In genomic region chr7:985915-986741, GRCh38 we compare ENCODE assay signal across 2 cellular contexts.
TF ChIP-seq lines count a peak whose summit lies in the region.

No MANE protein-coding gene starts in this region.

TF ChIP-seq in IMR-90, 13 proteins besides CTCF, POLR2A, EP300 and RAD21:
- no peak for TF ChIP-seq MXI1 (IDR thresholded peaks at IDR 0.05; ENCODE audit: borderline replicate concordance, low read depth, low read length)
- TF ChIP-seq NFE2L2 (IDR thresholded peaks at IDR 0.05; ENCODE audit: low read depth, low read length): no peak
- no peak for TF ChIP-seq CEBPB (IDR thresholded peaks at IDR 0.05; ENCODE audit: low read depth, low read length)
- TF ChIP-seq RFX5 (IDR thresholded peaks at IDR 0.05; ENCODE audit: low read depth, low read length): no peak
- no peak for TF ChIP-seq BHLHE40 (IDR thresholded peaks at IDR 0.05; ENCODE audit: low read depth, low read length)
- TF ChIP-seq RCOR1 (IDR thresholded peaks at IDR 0.05; ENCODE audit: insufficient replicate concordance, low read length): no peak

TF ChIP-seq in K562, 482 proteins besides CTCF, POLR2A, EP300 and RAD21 (continues in another document):
- TF ChIP-seq MTA3 (IDR thresholded peaks at IDR 0.05; ENCODE audit: borderline replicate concordance): no peak
- TF ChIP-seq ZBTB11 (CRISPR knock-in tag; IDR thresholded peaks at IDR 0.05): 0 out of 6 replicates have a peak, but pooled peaks of 1 of the 3 experiments have one; percentile 27
- no peak for TF ChIP-seq PREB (CRISPR knock-in tag; IDR thresholded peaks at IDR 0.05)
- TF ChIP-seq ETS1 (conservative IDR thresholded peaks at IDR 0.05; ENCODE audit: control insufficient read depth, low read depth, low read length): peak; percentile 40; the same call in 1 of the 2 replicates
- no peak for TF ChIP-seq ZNF347 (CRISPR knock-in tag; IDR thresholded peaks at IDR 0.05; ENCODE audit: low read depth)
- no peak for TF ChIP-seq ZC3H4 (CRISPR knock-in tag; IDR thresholded peaks at IDR 0.05; ENCODE audit: borderline replicate concordance)
- no peak for TF ChIP-seq PBX2 (CRISPR knock-in tag; IDR thresholded peaks at IDR 0.05; ENCODE audit: low read depth)
- no peak for TF ChIP-seq PBX2 (tag; conservative IDR thresholded peaks at IDR 0.05; ENCODE audit: low read depth)
- no peak; the same call in 1 of the 2 replicates for TF ChIP-seq DPF2 (IDR thresholded peaks at IDR 0.05)
- no peak for TF ChIP-seq BACH1 (tag; IDR thresholded peaks at IDR 0.05)
- no peak for TF ChIP-seq DIDO1 (tag; IDR thresholded peaks at IDR 0.05; ENCODE audit: low read depth)
- TF ChIP-seq SMARCC2 (IDR thresholded peaks at IDR 0.05; ENCODE audit: low read depth): no peak
- no peak for TF ChIP-seq BRF1 (IDR thresholded peaks at IDR 0.05; ENCODE audit: borderline replicate concordance, extremely low read depth, insufficient read length)
- 0 out of 2 replicates have a peak, but pooled peaks have one; percentile 64 for TF ChIP-seq BHLHE40 (IDR thresholded peaks at IDR 0.05; ENCODE audit: low read length)
- TF ChIP-seq BCOR (IDR thresholded peaks at IDR 0.05): peak; percentile 64; the same call in 1 of the 2 replicates
- TF ChIP-seq SREBF1 (IDR thresholded peaks at IDR 0.05; ENCODE audit: borderline replicate concordance, low read depth, low read length): no peak
- TF ChIP-seq POLR2AphosphoS5 (IDR thresholded peaks at IDR 0.05; ENCODE audit: control insufficient read depth, insufficient read depth, low read depth, low read length): 0 out of 2 replicates have a peak, but pooled peaks have one; percentile 47
- TF ChIP-seq MAX (CRISPR knock-in tag; IDR thresholded peaks at IDR 0.05): peak; percentile 64
- TF ChIP-seq ARID1B (IDR thresholded peaks at IDR 0.05): peak; percentile 46
- no peak for TF ChIP-seq PHB2 (IDR thresholded peaks at IDR 0.05; ENCODE audit: low read depth)
- TF ChIP-seq CBFA2T3 (IDR thresholded peaks at IDR 0.05): peak; percentile 87
- no peak for TF ChIP-seq SRF (CRISPR knock-in tag; IDR thresholded peaks at IDR 0.05)
- no peak for TF ChIP-seq ZBTB40 (IDR thresholded peaks at IDR 0.05)
- TF ChIP-seq ZBTB40 (CRISPR knock-in tag; IDR thresholded peaks at IDR 0.05): no peak
- TF ChIP-seq MIER1 (IDR thresholded peaks at IDR 0.05; ENCODE audit: low read depth): no peak
- no peak for TF ChIP-seq KDM5B (IDR thresholded peaks at IDR 0.05; ENCODE audit: insufficient replicate concordance, low read depth, low read length)
- peak; percentile 99 for TF ChIP-seq TFAP4 (CRISPR knock-in tag; IDR thresholded peaks at IDR 0.05; ENCODE audit: borderline replicate concordance)
- peak; percentile 33; the same call in 1 of the 2 replicates for TF ChIP-seq VEZF1 (CRISPR knock-in tag; IDR thresholded peaks at IDR 0.05)
- TF ChIP-seq E2F6 (IDR thresholded peaks at IDR 0.05; ENCODE audit: borderline replicate concordance in 1 of 2, extremely low read depth in 1 of 2, insufficient read depth in 1 of 2, insufficient read length in 1 of 2, low read depth in 1 of 2, low read length in 1 of 2, poor library complexity in 1 of 2, severe bottlenecking in 1 of 2): peak in 1 of 2 experiments; percentile 16
- TF ChIP-seq ID3 (CRISPR knock-in tag; IDR thresholded peaks at IDR 0.05): no peak
- no peak for TF ChIP-seq ID3 (tag; IDR thresholded peaks at IDR 0.05)
